In the genomic region with DNA sequence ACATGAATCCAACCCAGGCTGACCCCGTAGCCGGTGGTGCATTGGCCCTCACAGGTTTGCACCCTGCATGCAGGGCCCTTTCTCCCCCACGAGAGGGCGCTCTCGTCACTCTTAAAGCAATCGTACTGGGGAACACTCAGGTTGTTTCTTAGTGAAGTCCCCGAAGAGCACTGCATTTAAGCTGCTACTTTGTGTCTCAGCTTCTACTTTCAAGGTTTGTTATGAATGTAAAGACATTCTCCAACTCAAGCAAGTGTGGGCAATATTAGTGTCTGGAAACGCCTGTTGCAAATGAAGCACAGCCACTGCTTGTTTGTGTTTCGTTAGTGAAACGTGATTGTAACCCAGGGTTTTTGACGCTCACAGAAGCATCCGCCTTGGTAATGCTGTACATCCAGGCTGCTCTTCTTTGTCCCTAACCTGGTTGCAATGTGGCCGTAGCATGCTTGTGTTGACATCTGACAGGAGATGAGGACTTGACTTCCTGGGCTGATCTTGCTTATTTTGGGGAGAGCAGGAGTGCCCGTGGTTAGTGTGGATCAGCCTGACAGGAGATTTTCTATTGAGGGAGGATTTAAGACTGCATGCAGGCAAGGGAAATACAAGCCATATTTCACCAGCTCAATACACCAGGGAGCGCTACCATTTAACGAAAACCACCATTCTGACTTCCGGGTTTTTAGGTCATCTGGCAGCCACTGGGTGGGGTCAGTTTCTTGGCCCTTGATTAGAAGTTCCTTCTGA, we compare ENCODE assay signal across 8 cellular contexts.
A peak's percentile ranks its signal among the peaks of the same experiment; 100 is the strongest.
DNase-seq lines count a peak whose midpoint lies in the region; ATAC-seq lines count a peak whose summit lies in the region.

No MANE protein-coding gene starts in this region.

- no peaks in the 10 kb centered on the region for H3K36me3 ChIP-seq in CD8-positive, alpha-beta memory T cell (ENCODE audit: insufficient read depth, low read length)
- H3K36me3 ChIP-seq in effector memory CD4-positive, alpha-beta T cell (ENCODE audit: control insufficient read depth, insufficient read depth, low read length): no peaks in the 10 kb centered on the region
- no peaks in the 10 kb centered on the region for H3K36me3 ChIP-seq in mesendoderm (ENCODE audit: control insufficient read depth, insufficient read depth, low read length)

- peak overlapping the region; percentile 15 for H3K18ac ChIP-seq in mesendoderm (ENCODE audit: low read length)

- no peaks in the 10 kb centered on the region for H3K9me3 Mint-ChIP-seq in CD8-positive, alpha-beta memory T cell
- H3K9me3 Mint-ChIP-seq in activated CD8-positive, alpha-beta T cell treated with anti-CD3 and anti-CD28 coated beads, Interleukin-2, amount 10 ng/mL, durations not matched to agents 7 days and 5 days (ENCODE audit: insufficient read depth): no peaks in the 10 kb centered on the region

- H3K9ac ChIP-seq in mesendoderm (ENCODE audit: low read length): peak overlapping the region; percentile 2

- H3K79me1 ChIP-seq in mesendoderm (ENCODE audit: low read length): no peaks in the 10 kb centered on the region

- no peak overlapping the region for H2BK15ac ChIP-seq in mesendoderm (replicated peaks; ENCODE audit: low read depth)

- no peak overlapping the region for H2BK5ac ChIP-seq in mesendoderm (ENCODE audit: low read length)

- no peak overlapping the region for H4K8ac ChIP-seq in mesendoderm (ENCODE audit: low read depth, low read length)

- peaks cover 10 to 14% (median 11%) of the 10 kb centered on the region in 3 donors for H3K4me1 Mint-ChIP-seq in CD8-positive, alpha-beta memory T cell
- peaks cover 12% of the 10 kb centered on the region for H3K4me1 Mint-ChIP-seq in activated CD8-positive, alpha-beta T cell treated with anti-CD3 and anti-CD28 coated beads, Interleukin-2, amount 10 ng/mL, durations not matched to agents 7 days and 5 days (ENCODE audit: low read depth)

- no peak overlapping the region for H2BK120ac ChIP-seq in mesendoderm (ENCODE audit: low read depth, low read length)

- no peak overlapping the region for H2AK5ac ChIP-seq in mesendoderm (ENCODE audit: low read length)

- no peak overlapping the region for H3K27ac ChIP-seq in CD8-positive, alpha-beta memory T cell (ENCODE audit: low read depth, low read length)
- H3K27ac ChIP-seq in effector memory CD4-positive, alpha-beta T cell (ENCODE audit: insufficient read depth, low read length, poor library complexity, severe bottlenecking): peak overlapping the region; percentile 24
- no peak overlapping the region for H3K27ac ChIP-seq in mesendoderm (ENCODE audit: low read depth, low read length)

- no peaks in the 10 kb centered on the region for H3K9me3 ChIP-seq in CD8-positive, alpha-beta memory T cell (ENCODE audit: low read length)
- no peaks in the 10 kb centered on the region for H3K9me3 ChIP-seq in effector memory CD4-positive, alpha-beta T cell (ENCODE audit: control insufficient read depth, low read length)

- no peak overlapping the region for H3K56ac ChIP-seq in mesendoderm (ENCODE audit: low read length)

- peak overlapping the region in 7 of 8 donors; percentile 87 to 94 (median 91) for H3K27ac Mint-ChIP-seq in CD8-positive, alpha-beta memory T cell
- H3K27ac Mint-ChIP-seq in activated CD8-positive, alpha-beta T cell treated with anti-CD3 and anti-CD28 coated beads, Interleukin-2, amount 10 ng/mL, durations not matched to agents 7 days and 5 days: peak overlapping the region; percentile 91

- H3K23ac ChIP-seq in mesendoderm (ENCODE audit: low read length): no peak overlapping the region

- no CpG with 5 or more reads among the region's 17 CpGs for WGBS in mesendoderm (ENCODE audit: extremely low coverage, insufficient coverage, low lambda C conversion rate)

- H3K4me3 ChIP-seq in CD8-positive, alpha-beta memory T cell (ENCODE audit: low read length): peak overlapping the region; percentile 61
- H3K4me3 ChIP-seq in effector memory CD4-positive, alpha-beta T cell (ENCODE audit: insufficient read depth, low read depth, low read length, poor library complexity, severe bottlenecking): peak overlapping the region; percentile 61
- H3K4me3 ChIP-seq in mesendoderm (ENCODE audit: low read length): no peak overlapping the region

- peak; percentile 61 to 83 (median 65) for DNase-seq in CD8-positive, alpha-beta memory T cell
- DNase-seq in NCI-H748 (lab: John Stamatoyannopoulos, UW; ENCODE audit: unreplicated experiment) (peak; percentile 90), mesendoderm (peak; percentile 87)
- DNase-seq in activated CD8-positive, alpha-beta T cell treated with anti-CD3 and anti-CD28 coated beads, Interleukin-2, amount 10 ng/mL, durations not matched to agents 7 days and 5 days: peak; percentile 87
- peak; percentile 34 to 66 (median 46) for DNase-seq in effector memory CD4-positive, alpha-beta T cell
- peak; percentile 62 for DNase-seq in stimulated activated CD8-positive, alpha-beta memory T cell treated with anti-CD3 and anti-CD28 coated beads, Interleukin-15, amount 100 ng/mL, for 1 hour (ENCODE audit: low read depth)

- H3K4me3 Mint-ChIP-seq in CD8-positive, alpha-beta memory T cell: peak overlapping the region; percentile 45 to 95 (median 92)
- H3K4me3 Mint-ChIP-seq in activated CD8-positive, alpha-beta T cell treated with anti-CD3 and anti-CD28 coated beads, Interleukin-2, amount 10 ng/mL, durations not matched to agents 7 days and 5 days: peak overlapping the region; percentile 77

- H3K27me3 Mint-ChIP-seq in CD8-positive, alpha-beta memory T cell: peaks cover 0 to 11% of the 10 kb centered on the region in 2 donors
- H3K27me3 Mint-ChIP-seq in activated CD8-positive, alpha-beta T cell treated with anti-CD3 and anti-CD28 coated beads, Interleukin-2, amount 10 ng/mL, durations not matched to agents 7 days and 5 days (ENCODE audit: low read depth): no peaks in the 10 kb centered on the region

- no peaks in the 10 kb centered on the region for H3K79me2 ChIP-seq in mesendoderm (ENCODE audit: control insufficient read depth, insufficient read depth, low read length)

- CTCF ChIA-PET in CD8-positive, alpha-beta memory T cell (lab: Charles Lee): interaction anchor here (0.6 to 2.5 kb wide), 23 partner anchors 8 to 1960 kb away, joined by 3 to 13 read pairs (median 3); a partner anchor contains a TSS
- CTCF ChIA-PET in activated CD8-positive, alpha-beta T cell treated with anti-CD3 and anti-CD28 coated beads, Interleukin-2, amount 10 ng/mL, durations not matched to agents 7 days and 5 days (lab: Charles Lee): interaction anchor here (0.6 to 3.2 kb wide), 53 partner anchors 9 to 1379 kb away, joined by 3 to 21 read pairs (median 4); no protein-coding TSS in a partner anchor

- no peaks in the 10 kb centered on the region for H3K27me3 ChIP-seq in CD8-positive, alpha-beta memory T cell (ENCODE audit: insufficient read depth, low read length, poor library complexity, severe bottlenecking)
- no peaks in the 10 kb centered on the region for H3K27me3 ChIP-seq in effector memory CD4-positive, alpha-beta T cell (replicated peaks; ENCODE audit: control insufficient read depth, insufficient read depth, low read length, poor library complexity, severe bottlenecking)
- no peaks in the 10 kb centered on the region for H3K27me3 ChIP-seq in mesendoderm (ENCODE audit: insufficient read depth, low read length, poor library complexity)

- peaks cover 0 to 2% (median 0%) of the 10 kb centered on the region in 3 donors for H3K36me3 Mint-ChIP-seq in CD8-positive, alpha-beta memory T cell
- H3K36me3 Mint-ChIP-seq in activated CD8-positive, alpha-beta T cell treated with anti-CD3 and anti-CD28 coated beads, Interleukin-2, amount 10 ng/mL, durations not matched to agents 7 days and 5 days (ENCODE audit: low read depth): no peaks in the 10 kb centered on the region

- ATAC-seq in GM19455 (IDR thresholded peaks at IDR 0.05; ENCODE audit: unreplicated experiment): peak; percentile 96
- ATAC-seq in HG03571 (IDR thresholded peaks at IDR 0.05; ENCODE audit: unreplicated experiment): peak; percentile 93
- peak; percentile 95 for ATAC-seq in activated CD8-positive, alpha-beta T cell treated with anti-CD3 and anti-CD28 coated beads, Interleukin-2, amount 10 ng/mL, durations not matched to agents 7 days and 5 days

- H4K5ac ChIP-seq in mesendoderm (ENCODE audit: low read length): no peak overlapping the region

- peak overlapping the region; percentile 40 for H3K4ac ChIP-seq in mesendoderm (ENCODE audit: low read depth, low read length)

- H3K4me2 ChIP-seq in mesendoderm (ENCODE audit: low read length): no peak overlapping the region

- peaks cover 5% of the 10 kb centered on the region for H3K4me1 ChIP-seq in CD8-positive, alpha-beta memory T cell (ENCODE audit: insufficient read depth, low read length)
- H3K4me1 ChIP-seq in effector memory CD4-positive, alpha-beta T cell (ENCODE audit: control insufficient read depth, insufficient read depth, low read length, poor library complexity, severe bottlenecking): peaks cover 4% of the 10 kb centered on the region
- H3K4me1 ChIP-seq in mesendoderm (ENCODE audit: control insufficient read depth, low read depth, low read length): peaks cover 7% of the 10 kb centered on the region

- POLR2A ChIA-PET in CD8-positive, alpha-beta memory T cell (lab: Charles Lee): interaction anchor here (0.7 to 1.2 kb wide), 3 partner anchors 15 to 141 kb away, joined by 3 to 4 read pairs (median 3); no protein-coding TSS in a partner anchor
- POLR2A ChIA-PET in activated CD8-positive, alpha-beta T cell treated with anti-CD3 and anti-CD28 coated beads, Interleukin-2, amount 10 ng/mL, durations not matched to agents 7 days and 5 days (lab: Charles Lee): interaction anchor here (0.6 to 1.0 kb wide), 3 partner anchors 10 to 1260 kb away, joined by 3 to 4 read pairs (median 3); no protein-coding TSS in a partner anchor
